11 cellular contexts compared by ENCODE assay signal in genomic region chr19:2207991-2208860, GRCh38. TPM values are rescaled to one million over a fixed set of nuclear protein-coding genes. Genes with fewer than 3 reads are reported as not detected.
DNase-seq lines count a peak whose midpoint lies in the region; ATAC-seq and TF ChIP-seq lines count a peak whose summit lies in the region.
"Had no signal": no experiment of that assay in that cellular context is flagged by ENCODE, and none has a peak within 500 bp of the region (broad histone marks: within the 10 kb centered on the region; RNA-seq: fewer than 3 reads in every experiment).

No MANE protein-coding gene starts in this region.

- no peak overlapping the region for H3K27ac Mint-ChIP-seq in activated naive CD4-positive, alpha-beta T cell treated with anti-CD3 and anti-CD28 coated beads for 36 hours

- CTCF ChIA-PET in activated naive CD4-positive, alpha-beta T cell treated with anti-CD3 and anti-CD28 coated beads for 36 hours (lab: Charles Lee), result interaction anchor here (0.6 kb wide), 1 partner anchor 53 kb away, joined by 4 read pairs; no protein-coding TSS in a partner anchor

- H3K27me3 ChIP-seq in adipocyte (replicated peaks; ENCODE audit: control insufficient read depth, insufficient read depth, low read length), result no peaks in the 10 kb centered on the region
- H3K27me3 ChIP-seq in vagina, result no peaks in the 10 kb centered on the region
- H3K27me3 ChIP-seq: gastrocnemius medialis had no signal

- TF ChIP-seq CTCF in vagina (IDR thresholded peaks at IDR 0.05), result no peak

- H3K36me3 ChIP-seq in adipocyte (ENCODE audit: control insufficient read depth, insufficient read depth, low read length, severe bottlenecking) (peaks cover 70% of the 10 kb centered on the region), vagina (peaks cover 3 to 33% of the 10 kb centered on the region in 2 donors)

- no peak for TF ChIP-seq POLR2A in vagina (IDR thresholded peaks at IDR 0.05)

- H3K9me3 ChIP-seq in adipocyte (ENCODE audit: control insufficient read depth, low read length), result no peaks in the 10 kb centered on the region
- no peaks in the 10 kb centered on the region for H3K9me3 ChIP-seq in vagina
- H3K9me3 ChIP-seq: gastrocnemius medialis had no signal

- no peaks in the 10 kb centered on the region for H3K27me3 Mint-ChIP-seq in activated naive CD4-positive, alpha-beta T cell treated with anti-CD3 and anti-CD28 coated beads for 36 hours (ENCODE audit: low read depth)

- peak; percentile 25 for DNase-seq in activated naive CD4-positive, alpha-beta T cell treated with anti-CD3 and anti-CD28 coated beads for 36 hours
- DNase-seq in activated naive CD4-positive, alpha-beta T cell treated with anti-CD3 and anti-CD28 coated beads, Interleukin-2, amount 50 U/mL, for 16 hours, result no peak
- DNase-seq in adipocyte (ENCODE audit: low read depth) (peak; percentile 82), left colon (peak; percentile 64 to 85), vagina (ENCODE audit: extremely low spot score in 2 of 2) (no peak), putamen (ENCODE audit: low spot score) (no peak), GDM1 (lab: John Stamatoyannopoulos, UW) (no peak), inferior parietal cortex (ENCODE audit: extremely low spot score) (no peak)
- DNase-seq: PC-3 had no signal

- no peak overlapping the region for H3K4me3 Mint-ChIP-seq in activated naive CD4-positive, alpha-beta T cell treated with anti-CD3 and anti-CD28 coated beads for 36 hours

- peak overlapping the region; percentile 21 for H3K27ac ChIP-seq in vagina

- intact Hi-C loops in activated naive CD4-positive, alpha-beta T cell treated with anti-CD3 and anti-CD28 coated beads for 36 hours (cut with micrococcal nuclease), result no loop called here
- intact Hi-C loops in left colon (cut with DNase I, micrococcal nuclease), result no loop called here
- intact Hi-C loops in vagina (cut with DNase I), result no loop called here

- no peaks in the 10 kb centered on the region for H3K9me3 Mint-ChIP-seq in activated naive CD4-positive, alpha-beta T cell treated with anti-CD3 and anti-CD28 coated beads for 36 hours

- peak; percentile 38 for ATAC-seq in left colon
- ATAC-seq: PC-3 had no signal

- H3K9ac ChIP-seq in adipocyte (ENCODE audit: low read length), result peak overlapping the region; percentile 83

- H3K4me1 ChIP-seq in adipocyte (ENCODE audit: control insufficient read depth, insufficient read depth, low read length) (peaks cover 26% of the 10 kb centered on the region), vagina (peaks cover 27% of the 10 kb centered on the region)
- H3K4me1 ChIP-seq: gastrocnemius medialis had no signal

- no peaks in the 10 kb centered on the region for H3K4me1 Mint-ChIP-seq in activated naive CD4-positive, alpha-beta T cell treated with anti-CD3 and anti-CD28 coated beads for 36 hours (ENCODE audit: low read depth)

- peak overlapping the region; percentile 56 for H3K4me3 ChIP-seq in adipocyte (ENCODE audit: low read length)
- H3K4me3 ChIP-seq in vagina, result no peak overlapping the region
- H3K4me3 ChIP-seq: gastrocnemius medialis had no signal

- peaks cover 25% of the 10 kb centered on the region for H3K36me3 Mint-ChIP-seq in activated naive CD4-positive, alpha-beta T cell treated with anti-CD3 and anti-CD28 coated beads for 36 hours (ENCODE audit: low read depth)

RNA-seq across cellular contexts. Expression of gene PLEKHJ1, which starts 27.9 kb away (rescaled TPM):
- 10 to 100 TPM; 56.9 to 60.6 TPM for total RNA-seq in activated naive CD4-positive, alpha-beta T cell treated with anti-CD3 and anti-CD28 coated beads for 36 hours
- total RNA-seq in left colon (100 to 1,000 TPM; 198 to 213 TPM), vagina (30.7 TPM)

RNA-seq across cellular contexts. Expression of gene SF3A2, which starts 28.4 kb away (rescaled TPM):
- total RNA-seq in activated naive CD4-positive, alpha-beta T cell treated with anti-CD3 and anti-CD28 coated beads for 36 hours, result 100 to 1,000 TPM; 154 to 158 TPM
- total RNA-seq in left colon, result 10 to 100 TPM; 60.3 to 62.7 TPM
- total RNA-seq in vagina, result 71.2 TPM

RNA-seq across cellular contexts. Expression of gene AMH, which starts 40.9 kb away (rescaled TPM):
- total RNA-seq in activated naive CD4-positive, alpha-beta T cell treated with anti-CD3 and anti-CD28 coated beads for 36 hours, result 1 to 10 TPM; 2.6 to 4.0 TPM
- 1 to 10 TPM; 1.6 to 1.7 TPM for total RNA-seq in left colon
- 2.7 TPM for total RNA-seq in vagina

RNA-seq across cellular contexts. Expression of gene DOT1L, which starts 44.5 kb away (rescaled TPM):
- 10 to 100 TPM; 48.7 to 55.0 TPM for total RNA-seq in activated naive CD4-positive, alpha-beta T cell treated with anti-CD3 and anti-CD28 coated beads for 36 hours
- total RNA-seq in left colon (10 to 100 TPM; 37.6 to 41.6 TPM), vagina (13.0 TPM)

RNA-seq across cellular contexts. Expression of gene JSRP1, which starts 48.0 kb away (rescaled TPM):
- total RNA-seq in activated naive CD4-positive, alpha-beta T cell treated with anti-CD3 and anti-CD28 coated beads for 36 hours, result under 1 TPM; 0.55 to 0.81 TPM
- total RNA-seq in left colon (1 to 10 TPM in 1 of 2 donors, under 1 TPM in 1; 0.55 to 2.6 TPM), vagina (not detected)
- total RNA-seq: PC-3, subcutaneous adipose tissue had no signal

Comparison
In these comparisons a context has a peak if more than half of its experiments do, and no peak if none do; other contexts are left out.
1. DNase-seq: peak in activated naive CD4-positive, alpha-beta T cell treated with anti-CD3 and anti-CD28 coated beads for 36 hours (single experiment), adipocyte (single experiment) and left colon (2 of 2); none in activated naive CD4-positive, alpha-beta T cell treated with anti-CD3 and anti-CD28 coated beads, Interleukin-2, amount 50 U/mL, for 16 hours (single experiment), vagina (0 of 2), putamen (single experiment), GDM1 (single experiment) and inferior parietal cortex (single experiment).